ENCODE assay signal across 9 cellular contexts in genomic region chr10:102460836-102461186, GRCh38. TPM values are rescaled to one million over a fixed set of nuclear protein-coding genes. Genes with fewer than 3 reads are reported as not detected.
DNase-seq lines count a peak whose midpoint lies in the region; ATAC-seq lines count a peak whose summit lies in the region.
"Had no signal": no experiment of that assay in that cellular context is flagged by ENCODE, and none has a peak within 500 bp of the region (broad histone marks: within the 10 kb centered on the region; RNA-seq: fewer than 3 reads in every experiment).

No MANE protein-coding gene starts in this region.

- peak; percentile 17 for ATAC-seq in HG02938 (IDR thresholded peaks at IDR 0.05; ENCODE audit: unreplicated experiment)
- peak; percentile 6 to 17 for ATAC-seq in right cardiac atrium

- H3K4me1 Mint-ChIP-seq in stimulated activated naive CD8-positive, alpha-beta T cell treated with anti-CD3 and anti-CD28 coated beads, Interleukin-15, Interleukin-2, amounts not matched to agents 100 ng/mL and 50 ng/mL, for 24 hours (ENCODE audit: low read depth): peaks cover 37% of the 10 kb centered on the region

- no peak overlapping the region for H3K27ac ChIP-seq in right cardiac atrium (ENCODE audit: low read length)

- H3K27me3 Mint-ChIP-seq in stimulated activated naive CD8-positive, alpha-beta T cell treated with anti-CD3 and anti-CD28 coated beads, Interleukin-15, Interleukin-2, amounts not matched to agents 100 ng/mL and 50 ng/mL, for 24 hours: no peaks in the 10 kb centered on the region

- H3K4me3 Mint-ChIP-seq in stimulated activated naive CD8-positive, alpha-beta T cell treated with anti-CD3 and anti-CD28 coated beads, Interleukin-15, Interleukin-2, amounts not matched to agents 100 ng/mL and 50 ng/mL, for 24 hours: peak overlapping the region; percentile 86

- H3K27ac Mint-ChIP-seq in stimulated activated naive CD8-positive, alpha-beta T cell treated with anti-CD3 and anti-CD28 coated beads, Interleukin-15, Interleukin-2, amounts not matched to agents 100 ng/mL and 50 ng/mL, for 24 hours: peak overlapping the region; percentile 91

- peak overlapping the region; percentile 60 for H3K4me3 ChIP-seq in right cardiac atrium (ENCODE audit: low read length)

- peak; percentile 68 for DNase-seq in NCI-H2107 treated with DMSO at 0.1 percent for 48 hours (lab: John Stamatoyannopoulos, UW; ENCODE audit: unreplicated experiment)
- no peak for DNase-seq in NCI-H2107 (lab: John Stamatoyannopoulos, UW)
- peak; percentile 47 for DNase-seq in activated CD4-positive, CD25-positive, alpha-beta regulatory T cell treated with anti-CD3 and anti-CD28 coated beads, Interleukin-2, amount 50 U/mL, for 72 hours
- no peak for DNase-seq in right cardiac atrium
- DNase-seq in iPS-NIHi7 (ENCODE audit: extremely low spot score): no peak
- no peak for DNase-seq in AG20443 (ENCODE audit: low spot score)

- H3K36me3 Mint-ChIP-seq in stimulated activated naive CD8-positive, alpha-beta T cell treated with anti-CD3 and anti-CD28 coated beads, Interleukin-15, Interleukin-2, amounts not matched to agents 100 ng/mL and 50 ng/mL, for 24 hours (ENCODE audit: low read depth): peaks cover 5% of the 10 kb centered on the region

- no peaks in the 10 kb centered on the region for H3K9me3 ChIP-seq in right cardiac atrium (ENCODE audit: control insufficient read depth, low read length)

- intact Hi-C loops in right cardiac atrium (cut with DNase I): no loop called here

- 27% methylated on average over 8 of the region's 8 CpGs for WGBS in right cardiac atrium

- no peaks in the 10 kb centered on the region for H3K27me3 ChIP-seq in right cardiac atrium (ENCODE audit: control insufficient read depth, insufficient read depth)

- no peaks in the 10 kb centered on the region for H3K9me3 Mint-ChIP-seq in stimulated activated naive CD8-positive, alpha-beta T cell treated with anti-CD3 and anti-CD28 coated beads, Interleukin-15, Interleukin-2, amounts not matched to agents 100 ng/mL and 50 ng/mL, for 24 hours

- H3K4me1 ChIP-seq in right cardiac atrium (ENCODE audit: control insufficient read depth, insufficient read depth, low read length): peaks cover 4% of the 10 kb centered on the region

RNA-seq across cellular contexts. Expression of gene C10orf95, which starts 9.5 kb away (rescaled TPM):
- total RNA-seq in right cardiac atrium: not detected
- polyA plus RNA-seq in right cardiac atrium: 0.09 TPM
- total RNA-seq: Daoy had no signal

RNA-seq across cellular contexts. Expression of gene CUEDC2, which starts 28.4 kb away (rescaled TPM):
- total RNA-seq in right cardiac atrium: 10 to 100 TPM; 68.7 to 78.6 (median 71.6) TPM
- 94.6 TPM for polyA plus RNA-seq in right cardiac atrium

RNA-seq across cellular contexts. Expression of gene FBXL15, which starts 40.2 kb away (rescaled TPM):
- 10 to 100 TPM; 14.0 to 15.6 (median 14.4) TPM for total RNA-seq in right cardiac atrium
- polyA plus RNA-seq in right cardiac atrium: 14.4 TPM

RNA-seq across cellular contexts. Expression of gene ACTR1A, which starts 41.7 kb away (rescaled TPM):
- 100 to 1,000 TPM; 100 to 108 (median 107) TPM for total RNA-seq in right cardiac atrium
- polyA plus RNA-seq in right cardiac atrium: 106 TPM

RNA-seq across cellular contexts. Expression of gene PSD, which starts 42.2 kb away (rescaled TPM):
- total RNA-seq in right cardiac atrium: 1 to 10 TPM; 4.6 to 9.4 (median 6.6) TPM
- 5.7 TPM for polyA plus RNA-seq in right cardiac atrium

Comparison
In these comparisons a context has a peak if more than half of its experiments do, and no peak if none do; other contexts are left out.
1. DNase-seq: peak in NCI-H2107 treated with DMSO at 0.1 percent for 48 hours (single experiment) and activated CD4-positive, CD25-positive, alpha-beta regulatory T cell treated with anti-CD3 and anti-CD28 coated beads, Interleukin-2, amount 50 U/mL, for 72 hours (single experiment); none in NCI-H2107 (single experiment), right cardiac atrium (0 of 3), iPS-NIHi7 (single experiment) and AG20443 (single experiment).